ENCODE assay signal across 12 cellular contexts in the genomic region with DNA sequence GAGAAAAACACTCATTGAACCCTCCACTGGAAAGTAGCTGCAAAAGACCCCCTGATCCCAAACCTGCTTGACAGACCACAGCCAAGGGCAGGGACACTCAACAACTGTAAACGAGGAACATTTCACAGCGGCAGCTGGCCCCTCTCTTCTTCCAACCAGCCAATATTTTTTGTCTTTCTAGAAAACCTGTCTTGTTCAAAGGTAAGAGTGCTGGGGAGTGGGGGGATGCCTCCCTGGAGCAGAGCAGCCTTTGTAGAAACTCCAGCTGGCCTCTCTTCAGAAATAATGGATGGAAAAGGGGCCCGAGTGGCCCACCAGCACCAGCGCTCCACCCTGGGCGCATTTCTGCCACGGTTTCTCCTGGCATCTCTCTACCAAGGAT.
DNase-seq lines count a peak whose midpoint lies in the region; ATAC-seq and TF ChIP-seq lines count a peak whose summit lies in the region.
"Had no signal": no experiment of that assay in that cellular context is flagged by ENCODE, and none has a peak within 500 bp of the region (broad histone marks: within the 10 kb centered on the region; RNA-seq: fewer than 3 reads in every experiment).

No MANE protein-coding gene starts in this region.

- peak overlapping the region; percentile 82 for H3K4me3 Mint-ChIP-seq in nephron progenitor cell
- H3K4me3 Mint-ChIP-seq in activated T-helper 2 cell treated with anti-CD3 and anti-CD28 coated beads, Interferon-gamma antibody, Interleukin-2, Interleukin-4, amounts not matched to agents 10 μg/mL and 5 μg/mL and 100 μg/mL, durations not matched to agents 14 hours and 24 hours and 36 hours (ENCODE audit: low read depth): no peak overlapping the region
- H3K4me3 Mint-ChIP-seq: effector memory CD8-positive, alpha-beta T cell had no signal

- H3K27me3 ChIP-seq in dorsolateral prefrontal cortex: peaks cover 0 to 22% (median 0%) of the 10 kb centered on the region in 45 donors

- ATAC-seq in HG03066 (IDR thresholded peaks at IDR 0.05; ENCODE audit: low read depth, unreplicated experiment) (peak; percentile 6), HG03520 (IDR thresholded peaks at IDR 0.05; ENCODE audit: unreplicated experiment) (no peak)

- H3K4me1 Mint-ChIP-seq in nephron progenitor cell: peaks cover 27% of the 10 kb centered on the region
- H3K4me1 Mint-ChIP-seq in activated T-helper 2 cell treated with anti-CD3 and anti-CD28 coated beads, Interferon-gamma antibody, Interleukin-2, Interleukin-4, amounts not matched to agents 10 μg/mL and 5 μg/mL and 100 μg/mL, durations not matched to agents 14 hours and 24 hours and 36 hours (ENCODE audit: low read depth): peaks cover 11% of the 10 kb centered on the region

- peaks cover 79% of the 10 kb centered on the region for H3K27me3 Mint-ChIP-seq in nephron progenitor cell (ENCODE audit: low read depth, poor library complexity)
- peaks cover 48% of the 10 kb centered on the region for H3K27me3 Mint-ChIP-seq in activated T-helper 2 cell treated with anti-CD3 and anti-CD28 coated beads, Interferon-gamma antibody, Interleukin-2, Interleukin-4, amounts not matched to agents 10 μg/mL and 5 μg/mL and 100 μg/mL, durations not matched to agents 14 hours and 24 hours and 36 hours (ENCODE audit: low read depth)

- peaks cover 24% of the 10 kb centered on the region for H3K9me3 Mint-ChIP-seq in nephron progenitor cell
- H3K9me3 Mint-ChIP-seq in activated T-helper 2 cell treated with anti-CD3 and anti-CD28 coated beads, Interferon-gamma antibody, Interleukin-2, Interleukin-4, amounts not matched to agents 10 μg/mL and 5 μg/mL and 100 μg/mL, durations not matched to agents 14 hours and 24 hours and 36 hours: peaks cover 10% of the 10 kb centered on the region

- TF ChIP-seq CTCF in dorsolateral prefrontal cortex (IDR thresholded peaks at IDR 0.05 in 54 of 56, conservative IDR thresholded peaks at IDR 0.05 in 2 of 56; ENCODE audit: low read depth in 1 of 56, partially characterized antibody in 56 of 56) (no peak), nephron progenitor cell (IDR thresholded peaks at IDR 0.05) (no peak)

- H3K27ac ChIP-seq in dorsolateral prefrontal cortex: peak overlapping the region in 1 of 59 donors; percentile 59

- DNase-seq in dorsolateral prefrontal cortex: no peak
- DNase-seq in nephron progenitor cell: no peak
- DNase-seq in NCI-H1105 treated with DMSO at 0.1 percent for 48 hours (lab: John Stamatoyannopoulos, UW): no peak
- DNase-seq in NCI-H2227 (lab: John Stamatoyannopoulos, UW; ENCODE audit: unreplicated experiment): no peak
- no peak for DNase-seq in activated T-helper 2 cell treated with anti-CD3 and anti-CD28 coated beads, Interferon-gamma antibody, Interleukin-2, Interleukin-4, amounts not matched to agents 10 μg/mL and 5 μg/mL and 100 μg/mL, durations not matched to agents 14 hours and 24 hours and 36 hours (ENCODE audit: low spot score)
- DNase-seq: activated CD8-positive, alpha-beta memory T cell treated with anti-CD3 and anti-CD28 coated beads, Interleukin-2, amount 50 U/mL, for 4 hours; effector memory CD8-positive, alpha-beta T cell; mammary epithelial cell; RPMI8226 had no signal

- H3K4me3 ChIP-seq in GM08714 (ENCODE audit: low read length) (peak overlapping the region; percentile 88; the same call in 1 of the 2 replicates), dorsolateral prefrontal cortex (peak overlapping the region in 30 of 59 donors; percentile 24 to 66 (median 56))

- H3K36me3 Mint-ChIP-seq in nephron progenitor cell (ENCODE audit: low read depth): peaks cover 13% of the 10 kb centered on the region
- no peaks in the 10 kb centered on the region for H3K36me3 Mint-ChIP-seq in activated T-helper 2 cell treated with anti-CD3 and anti-CD28 coated beads, Interferon-gamma antibody, Interleukin-2, Interleukin-4, amounts not matched to agents 10 μg/mL and 5 μg/mL and 100 μg/mL, durations not matched to agents 14 hours and 24 hours and 36 hours (ENCODE audit: low read depth)

- intact Hi-C loops in dorsolateral prefrontal cortex (cut with DNase I): no loop called here
- intact Hi-C loops in activated T-helper 2 cell treated with anti-CD3 and anti-CD28 coated beads, Interferon-gamma antibody, Interleukin-2, Interleukin-4, amounts not matched to agents 10 μg/mL and 5 μg/mL and 100 μg/mL, durations not matched to agents 14 hours and 24 hours and 36 hours (cut with micrococcal nuclease): no loop called here

- no peak overlapping the region for H3K27ac Mint-ChIP-seq in nephron progenitor cell
- no peak overlapping the region for H3K27ac Mint-ChIP-seq in activated T-helper 2 cell treated with anti-CD3 and anti-CD28 coated beads, Interferon-gamma antibody, Interleukin-2, Interleukin-4, amounts not matched to agents 10 μg/mL and 5 μg/mL and 100 μg/mL, durations not matched to agents 14 hours and 24 hours and 36 hours
- H3K27ac Mint-ChIP-seq: effector memory CD8-positive, alpha-beta T cell had no signal
